Comparison of ENCODE assay signal across 10 cellular contexts in the genomic region with DNA sequence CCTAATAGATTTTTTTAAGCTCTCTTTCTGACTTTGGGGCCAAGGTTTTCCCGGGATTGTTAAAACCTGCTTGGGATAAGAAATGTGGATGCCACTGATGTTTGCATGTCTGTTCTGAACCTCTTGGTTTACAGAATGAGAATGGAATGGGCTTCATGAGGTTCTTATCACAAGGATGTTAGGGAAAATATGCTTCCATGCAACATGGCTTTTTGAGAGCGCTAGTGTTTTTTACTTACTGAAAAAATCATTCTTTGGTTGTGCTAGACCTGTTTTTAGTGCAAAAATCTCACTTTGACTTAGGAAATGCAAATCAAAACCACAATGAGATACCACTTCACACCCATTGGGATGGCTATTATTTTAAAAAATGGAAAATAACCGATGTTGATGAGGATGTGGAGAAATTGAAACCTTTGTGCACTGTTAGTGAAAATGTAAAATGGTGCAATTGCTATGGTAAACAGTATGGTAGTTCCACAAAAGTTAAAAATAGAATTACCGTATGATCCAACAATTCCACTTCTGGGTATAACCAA. TPM values are rescaled to one million over a fixed set of nuclear protein-coding genes. Genes with fewer than 3 reads are reported as not detected.
DNase-seq lines count a peak whose midpoint lies in the region; ATAC-seq and TF ChIP-seq lines count a peak whose summit lies in the region.
"Had no signal": no experiment of that assay in that cellular context is flagged by ENCODE, and none has a peak within 500 bp of the region (broad histone marks: within the 10 kb centered on the region; RNA-seq: fewer than 3 reads in every experiment).

No MANE protein-coding gene starts in this region.

- POLR2A ChIA-PET in activated CD4-positive, alpha-beta memory T cell treated with anti-CD3 and anti-CD28 coated beads, Interleukin-2, amount 10 ng/mL, durations not matched to agents 7 days and 5 days (lab: Charles Lee): interaction anchor here (1.1 to 11.7 kb wide), 5 partner anchors 8 to 40 kb away, joined by 3 to 404 read pairs (median 5); partner anchors contain the start of gene TSPAN14

- in situ Hi-C loops in G401 (cut with HindIII; ENCODE audit: low sequenced_read_pairs): no loop called here

- no peak for TF ChIP-seq CTCF in osteocyte (IDR thresholded peaks at IDR 0.05)

- H3K27ac Mint-ChIP-seq in T-helper 2 cell treated with Interferon-gamma antibody and Interleukin-4, amounts not matched to agents 5 μg/mL and 100 μg/mL, for 36 hours: peak overlapping the region; percentile 87
- H3K27ac Mint-ChIP-seq in activated CD4-positive, alpha-beta memory T cell treated with anti-CD3 and anti-CD28 coated beads, Interleukin-2, amount 10 ng/mL, durations not matched to agents 7 days and 5 days: peak overlapping the region; percentile 76
- H3K27ac Mint-ChIP-seq in osteocyte (ENCODE audit: unreplicated experiment): peak overlapping the region; percentile 80

- no peaks in the 10 kb centered on the region for H3K27me3 Mint-ChIP-seq in T-helper 2 cell treated with Interferon-gamma antibody and Interleukin-4, amounts not matched to agents 5 μg/mL and 100 μg/mL, for 36 hours (ENCODE audit: low read depth)
- no peaks in the 10 kb centered on the region for H3K27me3 Mint-ChIP-seq in activated CD4-positive, alpha-beta memory T cell treated with anti-CD3 and anti-CD28 coated beads, Interleukin-2, amount 10 ng/mL, durations not matched to agents 7 days and 5 days
- H3K27me3 Mint-ChIP-seq in osteocyte (ENCODE audit: unreplicated experiment): no peaks in the 10 kb centered on the region

- no peak for TF ChIP-seq POLR2A in erythroblast (IDR thresholded peaks at IDR 0.05; ENCODE audit: low read length)

- no peak for DNase-seq in T-helper 2 cell treated with Interferon-gamma antibody and Interleukin-4, amounts not matched to agents 5 μg/mL and 100 μg/mL, for 36 hours (ENCODE audit: low spot score)
- no peak for DNase-seq in T-helper 2 cell
- no peak for DNase-seq in activated CD4-positive, alpha-beta memory T cell treated with anti-CD3 and anti-CD28 coated beads, Interleukin-2, amount 10 ng/mL, durations not matched to agents 7 days and 5 days
- no peak for DNase-seq in osteocyte (ENCODE audit: extremely low spot score, unreplicated experiment)
- DNase-seq in erythroblast (lab: John Stamatoyannopoulos, UW): no peak
- DNase-seq in activated effector memory CD4-positive, alpha-beta T cell treated with anti-CD3 and anti-CD28 coated beads, Interleukin-2, amount 50 U/mL, for 16 hours: no peak
- DNase-seq in G401 (ENCODE audit: low spot score): no peak
- DNase-seq: NCI-H1436; stimulated activated CD4-positive, alpha-beta T cell treated with anti-CD3 and anti-CD28 coated beads, Interleukin-4, amount 100 ng/mL, for 4 hours had no signal

- H3K9me3 Mint-ChIP-seq in T-helper 2 cell treated with Interferon-gamma antibody and Interleukin-4, amounts not matched to agents 5 μg/mL and 100 μg/mL, for 36 hours: peaks cover 12% of the 10 kb centered on the region
- H3K9me3 Mint-ChIP-seq in activated CD4-positive, alpha-beta memory T cell treated with anti-CD3 and anti-CD28 coated beads, Interleukin-2, amount 10 ng/mL, durations not matched to agents 7 days and 5 days: peaks cover 8% of the 10 kb centered on the region
- H3K9me3 Mint-ChIP-seq in osteocyte (ENCODE audit: unreplicated experiment): peaks cover 11% of the 10 kb centered on the region

- H3K4me1 Mint-ChIP-seq in T-helper 2 cell treated with Interferon-gamma antibody and Interleukin-4, amounts not matched to agents 5 μg/mL and 100 μg/mL, for 36 hours (ENCODE audit: low read depth): peaks cover 83% of the 10 kb centered on the region
- H3K4me1 Mint-ChIP-seq in activated CD4-positive, alpha-beta memory T cell treated with anti-CD3 and anti-CD28 coated beads, Interleukin-2, amount 10 ng/mL, durations not matched to agents 7 days and 5 days: peaks cover 97% of the 10 kb centered on the region
- peaks cover 33% of the 10 kb centered on the region for H3K4me1 Mint-ChIP-seq in osteocyte (ENCODE audit: unreplicated experiment)

- CTCF ChIA-PET in activated CD4-positive, alpha-beta memory T cell treated with anti-CD3 and anti-CD28 coated beads, Interleukin-2, amount 10 ng/mL, durations not matched to agents 7 days and 5 days (lab: Charles Lee): interaction anchor here (0.9 to 2.8 kb wide), 9 partner anchors 8 to 114 kb away, joined by 3 to 27 read pairs (median 6); no protein-coding TSS in a partner anchor

- peak; percentile 34 for ATAC-seq in HG02759 (IDR thresholded peaks at IDR 0.05; ENCODE audit: unreplicated experiment)

- H3K4me3 Mint-ChIP-seq in T-helper 2 cell treated with Interferon-gamma antibody and Interleukin-4, amounts not matched to agents 5 μg/mL and 100 μg/mL, for 36 hours: peak overlapping the region; percentile 74
- no peak overlapping the region for H3K4me3 Mint-ChIP-seq in activated CD4-positive, alpha-beta memory T cell treated with anti-CD3 and anti-CD28 coated beads, Interleukin-2, amount 10 ng/mL, durations not matched to agents 7 days and 5 days
- no peak overlapping the region for H3K4me3 Mint-ChIP-seq in osteocyte (ENCODE audit: unreplicated experiment)

- peaks cover 91% of the 10 kb centered on the region for H3K36me3 Mint-ChIP-seq in T-helper 2 cell treated with Interferon-gamma antibody and Interleukin-4, amounts not matched to agents 5 μg/mL and 100 μg/mL, for 36 hours (ENCODE audit: low read depth)
- H3K36me3 Mint-ChIP-seq in activated CD4-positive, alpha-beta memory T cell treated with anti-CD3 and anti-CD28 coated beads, Interleukin-2, amount 10 ng/mL, durations not matched to agents 7 days and 5 days (ENCODE audit: low read depth): peaks cover 86% of the 10 kb centered on the region
- H3K36me3 Mint-ChIP-seq in osteocyte (ENCODE audit: unreplicated experiment): peaks cover 26% of the 10 kb centered on the region

RNA-seq across cellular contexts. Expression of gene TSPAN14, which starts 38.8 kb away (rescaled TPM):
- 100 to 1,000 TPM; 130 to 136 TPM for total RNA-seq in activated CD4-positive, alpha-beta memory T cell treated with anti-CD3 and anti-CD28 coated beads, Interleukin-2, amount 10 ng/mL, durations not matched to agents 7 days and 5 days
- 50.7 and 51.4 TPM in 2 replicates for total RNA-seq in osteocyte
- total RNA-seq in G401 (2014; rRNA removed; shearing (Covaris generic)): 8.5 and 24.5 TPM in 2 replicates

RNA-seq across cellular contexts. Expression of gene SH2D4B, which starts 44.8 kb away (rescaled TPM):
- under 1 TPM; 0.13 to 0.15 TPM for total RNA-seq in activated CD4-positive, alpha-beta memory T cell treated with anti-CD3 and anti-CD28 coated beads, Interleukin-2, amount 10 ng/mL, durations not matched to agents 7 days and 5 days
- total RNA-seq in osteocyte: not detected in 2 replicates
- total RNA-seq in G401 (2014; rRNA removed; shearing (Covaris generic)): not detected in 2 replicates
